In genomic region chr16:27973678-27974077, GRCh38 we compare ENCODE assay signal across 1 cellular context.
TF ChIP-seq lines count a peak whose summit lies in the region.

No MANE protein-coding gene starts in this region.

TF ChIP-seq in GM12878, 131 proteins besides CTCF, POLR2A, EP300 and RAD21 (continued from another document):
- TF ChIP-seq E2F8 (IDR thresholded peaks at IDR 0.05; ENCODE audit: low read depth, partially characterized antibody) (no peak), ZNF384 (IDR thresholded peaks at IDR 0.05; ENCODE audit: borderline replicate concordance, low read depth, low read length) (no peak), SMC3 (IDR thresholded peaks at IDR 0.05; ENCODE audit: borderline replicate concordance, low read length) (no peak), FOS (IDR thresholded peaks at IDR 0.05; ENCODE audit: borderline replicate concordance, extremely low read depth, insufficient read length) (no peak), CREB1 (IDR thresholded peaks at IDR 0.05; ENCODE audit: low read depth) (no peak), IKZF2 (IDR thresholded peaks at IDR 0.05) (no peak), POLR2AphosphoS2 (IDR thresholded peaks at IDR 0.05; ENCODE audit: low read depth, low read length) (no peak), BACH1 (IDR thresholded peaks at IDR 0.05; ENCODE audit: borderline replicate concordance) (no peak), IKZF1 (conservative IDR thresholded peaks at IDR 0.05) (no peak)
TF ChIP-seq in GM12878: peak in this region for 0.
